Comparison of ENCODE assay signal across 1 cellular context in genomic region chr1:119647228-119647733, GRCh38.
TF ChIP-seq lines count a peak whose summit lies in the region.

No MANE protein-coding gene starts in this region.

TF ChIP-seq in K562, 482 proteins besides CTCF, POLR2A, EP300 and RAD21 (continued from another document and continues in another):
- TF ChIP-seq FOXP4 (CRISPR knock-in tag; IDR thresholded peaks at IDR 0.05; ENCODE audit: borderline replicate concordance) (peak; percentile 61; the same call in 1 of the 2 replicates), ZFP36 (IDR thresholded peaks at IDR 0.05; ENCODE audit: low read depth, low read length, partially characterized antibody) (no peak), E4F1 (CRISPR knock-in tag; IDR thresholded peaks at IDR 0.05; ENCODE audit: borderline replicate concordance) (no peak), RBM22 (IDR thresholded peaks at IDR 0.05; ENCODE audit: low read depth, low read length, poor library complexity, severe bottlenecking) (no peak), ZNF830 (CRISPR knock-in tag; IDR thresholded peaks at IDR 0.05) (no peak), TBP (optimal IDR thresholded peaks at IDR 0.05; ENCODE audit: low read depth, low read length) (no peak), ZNF212 (CRISPR knock-in tag; IDR thresholded peaks at IDR 0.05) (no peak), COPS2 (conservative IDR thresholded peaks at IDR 0.05) (no peak), ZFP30 (CRISPR knock-in tag; IDR thresholded peaks at IDR 0.05; ENCODE audit: borderline replicate concordance) (no peak), LCOR (CRISPR knock-in tag; IDR thresholded peaks at IDR 0.05) (0 out of 2 replicates have a peak, but pooled peaks have one; percentile 43), ZNF707 (CRISPR knock-in tag; conservative IDR thresholded peaks at IDR 0.05) (no peak), MYC (IDR thresholded peaks at IDR 0.05; ENCODE audit: low read depth, low read length) (peak; percentile 21; the same call in 1 of the 2 replicates), MYC (CRISPR knock-in tag; IDR thresholded peaks at IDR 0.05; ENCODE audit: borderline replicate concordance, low read depth) (peak; percentile 51; the same call in 1 of the 2 replicates), POLR2AphosphoS2 (IDR thresholded peaks at IDR 0.05; ENCODE audit: low read length) (no peak), CTBP1 (IDR thresholded peaks at IDR 0.05; ENCODE audit: borderline replicate concordance) (no peak), SETDB1 (IDR thresholded peaks at IDR 0.05; ENCODE audit: low read length) (no peak), PCBP1 (IDR thresholded peaks at IDR 0.05; ENCODE audit: low read depth, low read length, poor library complexity, severe bottlenecking) (no peak), RREB1 (CRISPR knock-in tag; IDR thresholded peaks at IDR 0.05) (no peak), PHF8 (IDR thresholded peaks at IDR 0.05; ENCODE audit: borderline replicate concordance, low read length) (no peak), TEAD2 (tag; IDR thresholded peaks at IDR 0.05) (no peak), XRCC5 (IDR thresholded peaks at IDR 0.05; ENCODE audit: low read depth, low read length) (0 out of 2 replicates have a peak, but pooled peaks have one; percentile 2), ZNF696 (CRISPR knock-in tag; conservative IDR thresholded peaks at IDR 0.05) (no peak), NFIC (IDR thresholded peaks at IDR 0.05) (no peak), MIER1 (IDR thresholded peaks at IDR 0.05; ENCODE audit: low read depth) (peak; percentile 59; the same call in 1 of the 2 replicates), ZBTB33 (CRISPR knock-in tag; IDR thresholded peaks at IDR 0.05) (no peak), NR4A1 (CRISPR knock-in tag; IDR thresholded peaks at IDR 0.05) (no peak), NR4A1 (tag; IDR thresholded peaks at IDR 0.05) (no peak), OTX1 (CRISPR knock-in tag; IDR thresholded peaks at IDR 0.05) (no peak), NFXL1 (CRISPR knock-in tag; IDR thresholded peaks at IDR 0.05) (no peak), CHD4 (IDR thresholded peaks at IDR 0.05; ENCODE audit: insufficient read depth, insufficient replicate concordance, low read depth, low read length, poor library complexity, severe bottlenecking) (peak; percentile 26), DMBX1 (CRISPR knock-in tag; IDR thresholded peaks at IDR 0.05; ENCODE audit: borderline replicate concordance) (no peak), FOXA3 (CRISPR knock-in tag; conservative IDR thresholded peaks at IDR 0.05 in 1 of 2, IDR thresholded peaks at IDR 0.05 in 1 of 2) (no peak), BCLAF1 (IDR thresholded peaks at IDR 0.05; ENCODE audit: borderline replicate concordance in 1 of 2, control insufficient read depth in 1 of 2, low read depth in 2 of 2, low read length in 1 of 2) (no peak), ZNF274 (IDR thresholded peaks at IDR 0.05; ENCODE audit: borderline replicate concordance, low read depth, low read length) (no peak), DIDO1 (tag; IDR thresholded peaks at IDR 0.05; ENCODE audit: low read depth) (no peak), ZNF143 (CRISPR knock-in tag; IDR thresholded peaks at IDR 0.05) (no peak), CBX5 (IDR thresholded peaks at IDR 0.05; ENCODE audit: borderline replicate concordance, low read depth) (no peak), MYNN (IDR thresholded peaks at IDR 0.05) (no peak), MYNN (CRISPR knock-in tag; IDR thresholded peaks at IDR 0.05) (no peak), ZKSCAN1 (IDR thresholded peaks at IDR 0.05; ENCODE audit: low read depth, low read length) (no peak), SPI1 (IDR thresholded peaks at IDR 0.05; ENCODE audit: borderline replicate concordance, low read depth, low read length) (no peak), ELF2 (CRISPR knock-in tag; IDR thresholded peaks at IDR 0.05) (no peak)
